8 cellular contexts compared by ENCODE assay signal in genomic region chr12:66066071-66066928, GRCh38.
DNase-seq lines count a peak whose midpoint lies in the region; ATAC-seq and TF ChIP-seq lines count a peak whose summit lies in the region.

No MANE protein-coding gene starts in this region.

- H3K36me3 ChIP-seq in upper lobe of right lung: no peaks in the 10 kb centered on the region

- DNase-seq in Jurkat, Clone E6-1 (ENCODE audit: low read depth, low spot score): peak; percentile 51
- no peak for DNase-seq in activated naive CD8-positive, alpha-beta T cell treated with anti-CD3 and anti-CD28 coated beads, Interleukin-2, amount 50 U/mL, for 24 hours
- DNase-seq in stimulated activated naive CD8-positive, alpha-beta T cell treated with anti-CD3 and anti-CD28 coated beads, Interleukin-15, amount 100 ng/mL, for 72 hours: peak; percentile 17 to 37
- DNase-seq in activated T-helper 2 cell treated with anti-CD3 and anti-CD28 coated beads, Interferon-gamma antibody, Interleukin-2, Interleukin-4, amounts not matched to agents 10 μg/mL and 5 μg/mL and 100 μg/mL, durations not matched to agents 14 hours and 24 hours and 36 hours (ENCODE audit: low spot score): no peak
- DNase-seq in RKO (ENCODE audit: low spot score): no peak
- no peak for DNase-seq in upper lobe of right lung

- no peak overlapping the region for H3K4me3 Mint-ChIP-seq in activated naive CD8-positive, alpha-beta T cell treated with anti-CD3 and anti-CD28 coated beads, Interleukin-2, amount 50 U/mL, for 24 hours
- no peak overlapping the region for H3K4me3 Mint-ChIP-seq in stimulated activated naive CD8-positive, alpha-beta T cell treated with anti-CD3 and anti-CD28 coated beads, Interleukin-15, amount 100 ng/mL, for 72 hours
- no peak overlapping the region for H3K4me3 Mint-ChIP-seq in activated T-helper 2 cell treated with anti-CD3 and anti-CD28 coated beads, Interferon-gamma antibody, Interleukin-2, Interleukin-4, amounts not matched to agents 10 μg/mL and 5 μg/mL and 100 μg/mL, durations not matched to agents 14 hours and 24 hours and 36 hours (ENCODE audit: low read depth)

- H3K9me3 ChIP-seq in upper lobe of right lung: no peaks in the 10 kb centered on the region

- peak; percentile 87 for ATAC-seq in GM21717 (IDR thresholded peaks at IDR 0.05; ENCODE audit: unreplicated experiment)
- peak; percentile 57 for ATAC-seq in activated naive CD8-positive, alpha-beta T cell treated with anti-CD3 and anti-CD28 coated beads, Interleukin-2, amount 50 U/mL, for 24 hours
- ATAC-seq in stimulated activated naive CD8-positive, alpha-beta T cell treated with anti-CD3 and anti-CD28 coated beads, Interleukin-15, amount 100 ng/mL, for 72 hours: peak; percentile 94
- ATAC-seq in upper lobe of right lung: no peak

- H3K4me3 ChIP-seq in Jurkat, Clone E6-1 (ENCODE audit: low read length): no peak overlapping the region
- H3K4me3 ChIP-seq in upper lobe of right lung: no peak overlapping the region

- H3K27ac ChIP-seq in upper lobe of right lung: no peak overlapping the region

- peaks cover 15% of the 10 kb centered on the region for H3K4me1 Mint-ChIP-seq in activated naive CD8-positive, alpha-beta T cell treated with anti-CD3 and anti-CD28 coated beads, Interleukin-2, amount 50 U/mL, for 24 hours
- peaks cover 23% of the 10 kb centered on the region for H3K4me1 Mint-ChIP-seq in stimulated activated naive CD8-positive, alpha-beta T cell treated with anti-CD3 and anti-CD28 coated beads, Interleukin-15, amount 100 ng/mL, for 72 hours
- peaks cover 3% of the 10 kb centered on the region for H3K4me1 Mint-ChIP-seq in activated T-helper 2 cell treated with anti-CD3 and anti-CD28 coated beads, Interferon-gamma antibody, Interleukin-2, Interleukin-4, amounts not matched to agents 10 μg/mL and 5 μg/mL and 100 μg/mL, durations not matched to agents 14 hours and 24 hours and 36 hours (ENCODE audit: low read depth)

- H3K27ac Mint-ChIP-seq in activated naive CD8-positive, alpha-beta T cell treated with anti-CD3 and anti-CD28 coated beads, Interleukin-2, amount 50 U/mL, for 24 hours: no peak overlapping the region
- H3K27ac Mint-ChIP-seq in stimulated activated naive CD8-positive, alpha-beta T cell treated with anti-CD3 and anti-CD28 coated beads, Interleukin-15, amount 100 ng/mL, for 72 hours: peak overlapping the region in 1 of 2 donors; percentile 75
- no peak overlapping the region for H3K27ac Mint-ChIP-seq in activated T-helper 2 cell treated with anti-CD3 and anti-CD28 coated beads, Interferon-gamma antibody, Interleukin-2, Interleukin-4, amounts not matched to agents 10 μg/mL and 5 μg/mL and 100 μg/mL, durations not matched to agents 14 hours and 24 hours and 36 hours

- no peaks in the 10 kb centered on the region for H3K9me3 Mint-ChIP-seq in activated naive CD8-positive, alpha-beta T cell treated with anti-CD3 and anti-CD28 coated beads, Interleukin-2, amount 50 U/mL, for 24 hours
- H3K9me3 Mint-ChIP-seq in stimulated activated naive CD8-positive, alpha-beta T cell treated with anti-CD3 and anti-CD28 coated beads, Interleukin-15, amount 100 ng/mL, for 72 hours: no peaks in the 10 kb centered on the region
- no peaks in the 10 kb centered on the region for H3K9me3 Mint-ChIP-seq in activated T-helper 2 cell treated with anti-CD3 and anti-CD28 coated beads, Interferon-gamma antibody, Interleukin-2, Interleukin-4, amounts not matched to agents 10 μg/mL and 5 μg/mL and 100 μg/mL, durations not matched to agents 14 hours and 24 hours and 36 hours

- intact Hi-C loops in activated T-helper 2 cell treated with anti-CD3 and anti-CD28 coated beads, Interferon-gamma antibody, Interleukin-2, Interleukin-4, amounts not matched to agents 10 μg/mL and 5 μg/mL and 100 μg/mL, durations not matched to agents 14 hours and 24 hours and 36 hours (cut with micrococcal nuclease): no loop called here
- intact Hi-C loops in upper lobe of right lung (cut with DNase I): no loop called here

- H3K4me1 ChIP-seq in upper lobe of right lung: no peaks in the 10 kb centered on the region

- no peaks in the 10 kb centered on the region for H3K27me3 ChIP-seq in upper lobe of right lung

- H3K27me3 Mint-ChIP-seq in activated naive CD8-positive, alpha-beta T cell treated with anti-CD3 and anti-CD28 coated beads, Interleukin-2, amount 50 U/mL, for 24 hours: peaks cover 27% of the 10 kb centered on the region
- peaks cover 38% of the 10 kb centered on the region for H3K27me3 Mint-ChIP-seq in stimulated activated naive CD8-positive, alpha-beta T cell treated with anti-CD3 and anti-CD28 coated beads, Interleukin-15, amount 100 ng/mL, for 72 hours
- peaks cover 26% of the 10 kb centered on the region for H3K27me3 Mint-ChIP-seq in activated T-helper 2 cell treated with anti-CD3 and anti-CD28 coated beads, Interferon-gamma antibody, Interleukin-2, Interleukin-4, amounts not matched to agents 10 μg/mL and 5 μg/mL and 100 μg/mL, durations not matched to agents 14 hours and 24 hours and 36 hours (ENCODE audit: low read depth)

- H3K36me3 Mint-ChIP-seq in activated naive CD8-positive, alpha-beta T cell treated with anti-CD3 and anti-CD28 coated beads, Interleukin-2, amount 50 U/mL, for 24 hours (ENCODE audit: low read depth): no peaks in the 10 kb centered on the region
- no peaks in the 10 kb centered on the region for H3K36me3 Mint-ChIP-seq in activated T-helper 2 cell treated with anti-CD3 and anti-CD28 coated beads, Interferon-gamma antibody, Interleukin-2, Interleukin-4, amounts not matched to agents 10 μg/mL and 5 μg/mL and 100 μg/mL, durations not matched to agents 14 hours and 24 hours and 36 hours (ENCODE audit: low read depth)

- TF ChIP-seq CTCF in GM12874 (IDR thresholded peaks at IDR 0.05; ENCODE audit: insufficient read depth, low read depth, low read length) (peak; percentile 21; the same call in 1 of the 2 replicates), upper lobe of right lung (IDR thresholded peaks at IDR 0.05) (no peak)

Comparison
In these comparisons a context has a peak if more than half of its experiments do, and no peak if none do; other contexts are left out.
1. DNase-seq: peak in Jurkat, Clone E6-1 (single experiment) and stimulated activated naive CD8-positive, alpha-beta T cell treated with anti-CD3 and anti-CD28 coated beads, Interleukin-15, amount 100 ng/mL, for 72 hours (2 of 2); none in activated naive CD8-positive, alpha-beta T cell treated with anti-CD3 and anti-CD28 coated beads, Interleukin-2, amount 50 U/mL, for 24 hours (single experiment), activated T-helper 2 cell treated with anti-CD3 and anti-CD28 coated beads, Interferon-gamma antibody, Interleukin-2, Interleukin-4, amounts not matched to agents 10 μg/mL and 5 μg/mL and 100 μg/mL, durations not matched to agents 14 hours and 24 hours and 36 hours (single experiment), RKO (single experiment) and upper lobe of right lung (single experiment).